8 cellular contexts compared by ENCODE assay signal in genomic region chr6:89082439-89082838, GRCh38. TPM values are rescaled to one million over a fixed set of nuclear protein-coding genes. Genes with fewer than 3 reads are reported as not detected.
DNase-seq lines count a peak whose midpoint lies in the region; ATAC-seq and TF ChIP-seq lines count a peak whose summit lies in the region.

No MANE protein-coding gene starts in this region.

- no peak for TF ChIP-seq CTCF in BJ (IDR thresholded peaks at IDR 0.05; ENCODE audit: insufficient read depth, low read depth, low read length)
- no peak for TF ChIP-seq CTCF in HCT116 (IDR thresholded peaks at IDR 0.05 in 2 of 3, conservative IDR thresholded peaks at IDR 0.05 in 1 of 3; ENCODE audit: borderline replicate concordance in 1 of 3, insufficient read depth in 1 of 3, low read depth in 2 of 3, low read length in 2 of 3)
- TF ChIP-seq CTCF in adrenal gland (IDR thresholded peaks at IDR 0.05) = no peak
- no peak for TF ChIP-seq CTCF in kidney epithelial cell (IDR thresholded peaks at IDR 0.05; ENCODE audit: insufficient read depth, low read length, poor library complexity, severe bottlenecking)

- RAD21 ChIA-PET in HCT116 (lab: Charles Lee; ENCODE audit: low non-redundant PET in 1 of 2, low total read pairs in 2 of 2, uncharacterized antibody in 2 of 2, unreplicated experiment in 2 of 2) = no interaction called here

- H3K27ac ChIP-seq in HCT116 (ENCODE audit: low read depth, low read length) (no peak overlapping the region), adrenal gland (peak overlapping the region; percentile 50 to 100 (median 100)), stomach smooth muscle (ENCODE audit: low read length) (peak overlapping the region; percentile 90)

- H3K9me2 ChIP-seq in HCT116 (ENCODE audit: insufficient read depth) = no peaks in the 10 kb centered on the region

- H3K9me3 ChIP-seq in HCT116 (ENCODE audit: control insufficient read depth in 1 of 2, insufficient read depth in 1 of 2, low read depth in 1 of 2, low read length in 2 of 2) (no peaks in the 10 kb centered on the region), adrenal gland (replicated peaks in 1 of 3) (no peaks in the 10 kb centered on the region), stomach smooth muscle (ENCODE audit: control insufficient read depth in 2 of 2, low read length in 2 of 2) (no peaks in the 10 kb centered on the region)

- no peak for TF ChIP-seq RAD21 in HCT116 (IDR thresholded peaks at IDR 0.05; ENCODE audit: low read depth)

- H3K36me3 ChIP-seq in BJ (ENCODE audit: control insufficient read depth, insufficient read depth, low read length) = peaks cover 8% of the 10 kb centered on the region
- peaks cover 6 to 20% of the 10 kb centered on the region in 2 experiments; a peak in 3 of 4 replicates for H3K36me3 ChIP-seq in HCT116 (ENCODE audit: control insufficient read depth in 1 of 2, insufficient read depth in 2 of 2, low read length in 2 of 2)
- H3K36me3 ChIP-seq in adrenal gland (replicated peaks in 1 of 2) = peaks cover 0 to 32% of the 10 kb centered on the region in 2 donors
- H3K36me3 ChIP-seq in kidney epithelial cell (ENCODE audit: control insufficient read depth, insufficient read depth, low read length) = no peaks in the 10 kb centered on the region
- H3K36me3 ChIP-seq in stomach smooth muscle (ENCODE audit: control insufficient read depth in 2 of 2, insufficient read depth in 2 of 2, low read length in 2 of 2) = peaks cover 11 to 29% of the 10 kb centered on the region in 2 donors

- H3K9ac ChIP-seq in HCT116 (ENCODE audit: low read length) (peak overlapping the region; percentile 81), stomach smooth muscle (ENCODE audit: low read length in 2 of 2) (peak overlapping the region; percentile 84 to 97)

- DNase-seq in BJ (ENCODE audit: low read depth) (no peak), HCT116 (ENCODE audit: low read depth, low spot score) (no peak), adrenal gland (no peak), kidney epithelial cell (ENCODE audit: low read depth) (no peak), NCI-H345 treated with DMSO at 0.1 percent for 48 hours (lab: John Stamatoyannopoulos, UW; ENCODE audit: unreplicated experiment) (no peak)

- H4K20me1 ChIP-seq in HCT116 (ENCODE audit: insufficient read depth) = no peaks in the 10 kb centered on the region

- H3K4me3 ChIP-seq in BJ (ENCODE audit: low read depth, low read length) (peak overlapping the region; percentile 100), HCT116 (replicated peaks in 1 of 2; ENCODE audit: low read depth in 1 of 2, low read length in 2 of 2) (peak overlapping the region; percentile 76 to 89), adrenal gland (peak overlapping the region; percentile 35 to 97 (median 76)), kidney epithelial cell (ENCODE audit: low read depth, low read length) (peak overlapping the region; percentile 73), stomach smooth muscle (ENCODE audit: low read length in 2 of 2) (peak overlapping the region; percentile 75 to 96)

- CTCF ChIA-PET in BJ (lab: Yijun Ruan, JAX) (interaction anchor here (0.6 to 1.3 kb wide), 3 partner anchors 16 to 37 kb away, joined by 3 read pairs; no protein-coding TSS in a partner anchor), HCT116 (lab: Charles Lee) (interaction anchor here (1.7 kb wide), 1 partner anchor 100 kb away, joined by 4 read pairs; no protein-coding TSS in a partner anchor)

- H3K79me2 ChIP-seq in HCT116 (ENCODE audit: insufficient read depth, low read length) = peaks cover 20% of the 10 kb centered on the region

- H3K27me3 ChIP-seq in BJ (ENCODE audit: control insufficient read depth, insufficient read depth, low read length) (no peaks in the 10 kb centered on the region), HCT116 (ENCODE audit: insufficient read depth, low read length) (no peaks in the 10 kb centered on the region), adrenal gland (no peaks in the 10 kb centered on the region), kidney epithelial cell (ENCODE audit: control insufficient read depth, insufficient read depth, low read length) (no peaks in the 10 kb centered on the region), stomach smooth muscle (ENCODE audit: control insufficient read depth in 1 of 2, insufficient read depth in 2 of 2, low read length in 2 of 2) (no peaks in the 10 kb centered on the region)

- ATAC-seq in HCT116 = no peak
- ATAC-seq in GM19395 (IDR thresholded peaks at IDR 0.05; ENCODE audit: unreplicated experiment) = no peak
- no peak for ATAC-seq in HG03139 (IDR thresholded peaks at IDR 0.05; ENCODE audit: unreplicated experiment)

- no peak for TF ChIP-seq POLR2A in HCT116 (IDR thresholded peaks at IDR 0.05; ENCODE audit: borderline replicate concordance, extremely low read depth, insufficient read depth, insufficient read length)
- no peak for TF ChIP-seq POLR2A in adrenal gland (IDR thresholded peaks at IDR 0.05)

- peak overlapping the region; percentile 89 for H3K4me2 ChIP-seq in HCT116 (ENCODE audit: low read length)

- H3K4me1 ChIP-seq in HCT116 (ENCODE audit: control insufficient read depth in 1 of 2, insufficient read depth in 2 of 2, low read length in 2 of 2) (peaks cover 3 to 28% of the 10 kb centered on the region in 2 experiments; a peak in 3 of 4 replicates), adrenal gland (replicated peaks in 1 of 2) (peaks cover 15 to 40% of the 10 kb centered on the region in 2 donors), stomach smooth muscle (ENCODE audit: control insufficient read depth, insufficient read depth, low read length) (peaks cover 5% of the 10 kb centered on the region)

- no TSS peak for BruUV-seq in HCT116 (replicated peaks; lab: Mats Ljungman, UMichigan)

- WGBS in adrenal gland, 4 donors = 0 to 2% (median 1%) methylated on average over 11 of the region's 11 CpGs

- intact Hi-C loops in HCT116 (cut with micrococcal nuclease) (no loop called here), adrenal gland (cut with DNase I) (loop anchor here in 1 of 2 donors (5.0 kb wide), 1 partner anchor 45 kb away; no protein-coding TSS in a partner anchor)

- no peak overlapping the region for H2AFZ ChIP-seq in HCT116 (ENCODE audit: low read depth, low read length, poor library complexity, severe bottlenecking)

- POLR2A ChIA-PET in BJ (lab: Charles Lee) (interaction anchor here (0.7 kb wide), 1 partner anchor 269 kb away, joined by 4 read pairs; no protein-coding TSS in a partner anchor), HCT116 (lab: Charles Lee) (no interaction called here)

TF ChIP-seq in HCT116, 20 proteins besides CTCF, POLR2A, EP300 and RAD21:
- TF ChIP-seq, protein P1, sequence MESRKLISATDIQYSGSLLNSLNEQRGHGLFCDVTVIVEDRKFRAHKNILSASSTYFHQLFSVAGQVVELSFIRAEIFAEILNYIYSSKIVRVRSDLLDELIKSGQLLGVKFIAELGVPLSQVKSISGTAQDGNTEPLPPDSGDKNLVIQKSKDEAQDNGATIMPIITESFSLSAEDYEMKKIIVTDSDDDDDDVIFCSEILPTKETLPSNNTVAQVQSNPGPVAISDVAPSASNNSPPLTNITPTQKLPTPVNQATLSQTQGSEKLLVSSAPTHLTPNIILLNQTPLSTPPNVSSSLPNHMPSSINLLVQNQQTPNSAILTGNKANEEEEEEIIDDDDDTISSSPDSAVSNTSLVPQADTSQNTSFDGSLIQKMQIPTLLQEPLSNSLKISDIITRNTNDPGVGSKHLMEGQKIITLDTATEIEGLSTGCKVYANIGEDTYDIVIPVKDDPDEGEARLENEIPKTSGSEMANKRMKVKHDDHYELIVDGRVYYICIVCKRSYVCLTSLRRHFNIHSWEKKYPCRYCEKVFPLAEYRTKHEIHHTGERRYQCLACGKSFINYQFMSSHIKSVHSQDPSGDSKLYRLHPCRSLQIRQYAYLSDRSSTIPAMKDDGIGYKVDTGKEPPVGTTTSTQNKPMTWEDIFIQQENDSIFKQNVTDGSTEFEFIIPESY (IDR thresholded peaks at IDR 0.05; ENCODE audit: extremely low read depth, insufficient replicate concordance, low read length) = no peak
- no peak for TF ChIP-seq TCF7L2 (IDR thresholded peaks at IDR 0.05; ENCODE audit: borderline replicate concordance, extremely low read depth, insufficient read depth, insufficient read length)

RNA-seq across cellular contexts. Expression of gene PNRC1, which starts 1.9 kb away (rescaled TPM):
- polyA plus RNA-seq in BJ (2011; rRNA removed) = 5.6 and 9.8 TPM in 2 replicates
- 18.7 and 27.3 TPM in 2 replicates for polyA minus RNA-seq in BJ (2011; rRNA and poly(A)+ RNA removed)
- 66.8 TPM for total RNA-seq in HCT116 (2021; ENCODE audit: unreplicated experiment)
- polyA plus RNA-seq in HCT116 (2012) = 27.9 and 40.8 TPM in 2 replicates
- 100 to 1,000 TPM; 135 to 359 (median 279) TPM for total RNA-seq in adrenal gland
- polyA plus RNA-seq in adrenal gland = 100 to 1,000 TPM in 1 of 3 donors, 10 to 100 TPM in 2; 65.5 to 116 (median 86.3) TPM
- 59.8 and 63.4 TPM in 2 replicates for total RNA-seq in kidney epithelial cell

RNA-seq across cellular contexts. Expression of gene SRSF12, which starts 35.4 kb away (rescaled TPM):
- polyA plus RNA-seq in BJ (2011; rRNA removed) (0.06 TPM in 1 of 2 replicates, not detected in the other), adrenal gland (1 to 10 TPM in 1 of 3 donors, under 1 TPM in 2; 0.72 to 1.4 (median 0.91) TPM)
- polyA minus RNA-seq in BJ (2011; rRNA and poly(A)+ RNA removed) = not detected in 2 replicates
- total RNA-seq in HCT116 (2021; ENCODE audit: unreplicated experiment) (not detected), adrenal gland (1 to 10 TPM in 2 of 8 donors, under 1 TPM in 5, not detected in 1; 0.26 to 2.2 (median 0.75) TPM), kidney epithelial cell (8.3 and 10.1 TPM in 2 replicates)
- polyA plus RNA-seq in HCT116 (2012) = not detected in 2 replicates
